ENCODE assay signal across 8 cellular contexts in the genomic region with DNA sequence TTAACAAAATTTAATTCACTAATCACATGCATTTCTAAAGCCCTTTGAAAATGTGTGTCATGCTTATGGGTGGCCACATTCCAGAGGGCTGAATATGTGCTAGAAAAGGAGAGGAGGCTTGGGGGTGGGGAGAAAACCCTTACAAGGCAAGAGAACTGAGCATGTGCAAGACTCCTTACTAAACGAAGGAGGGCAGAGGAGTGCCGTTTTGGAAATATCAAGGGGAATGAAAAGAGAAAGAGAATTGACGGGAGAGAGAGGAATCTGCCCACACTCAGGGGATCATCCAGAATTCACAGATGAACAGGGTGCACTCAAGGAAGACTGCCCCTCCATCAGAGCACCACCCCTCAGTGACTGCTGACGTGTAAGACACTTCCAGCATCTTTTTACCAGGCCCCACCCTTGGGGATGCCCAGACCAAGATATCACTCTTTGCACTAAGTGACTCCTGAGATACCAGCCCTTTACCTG. TPM values are rescaled to one million over a fixed set of nuclear protein-coding genes. Genes with fewer than 3 reads are reported as not detected.
A peak's percentile ranks its signal among the peaks of the same experiment; 100 is the strongest.
DNase-seq lines count a peak whose midpoint lies in the region; ATAC-seq and TF ChIP-seq lines count a peak whose summit lies in the region.

No MANE protein-coding gene starts in this region.

- no peak for TF ChIP-seq POLR2A in testis (IDR thresholded peaks at IDR 0.05)

- in situ Hi-C loops in brain microvascular endothelial cell (cut with HindIII; ENCODE audit: low pct_ligation_motif_present, low sequenced_read_pairs): no loop called here

- H3K27me3 ChIP-seq in brain microvascular endothelial cell (replicated peaks) (no peaks in the 10 kb centered on the region), testis (no peaks in the 10 kb centered on the region)

- no peaks in the 10 kb centered on the region for H3K4me1 ChIP-seq in testis

- no peaks in the 10 kb centered on the region for H3K9me3 ChIP-seq in testis

- peak; percentile 97 for DNase-seq in HS-5 (ENCODE audit: low read depth)
- DNase-seq in brain microvascular endothelial cell: peak; percentile 97
- peak; percentile 98 for DNase-seq in iris pigment epithelial cell (ENCODE audit: low read depth)
- peak; percentile 60 for DNase-seq in testis
- no peak for DNase-seq in SKM-1 treated with dmso at 0.1 percent for 144 hours (lab: John Stamatoyannopoulos, UW; ENCODE audit: unreplicated experiment)
- DNase-seq in stimulated activated CD4-positive, alpha-beta T cell treated with anti-CD3 and anti-CD28 coated beads, Interleukin-2, amount 100 ng/mL, for 24 hours: no peak
- no peak for DNase-seq in CD1c-positive myeloid dendritic cell (ENCODE audit: extremely low spot score)

- intact Hi-C loops in testis (cut with DNase I; ENCODE audit: low total_unique reads): no loop called here

- H3K4me3 ChIP-seq in brain microvascular endothelial cell (ENCODE audit: low read depth, low read length): peak overlapping the region; percentile 57
- no peak overlapping the region for H3K4me3 ChIP-seq in testis

- H3K27ac ChIP-seq in brain microvascular endothelial cell: peak overlapping the region; percentile 83
- peak overlapping the region in 1 of 2 donors; percentile 51 for H3K27ac ChIP-seq in testis

- H3K36me3 ChIP-seq in brain microvascular endothelial cell (replicated peaks) (no peaks in the 10 kb centered on the region), testis (ENCODE audit: low read depth, missing control alignments) (no peaks in the 10 kb centered on the region)

- TF ChIP-seq CTCF in brain microvascular endothelial cell (IDR thresholded peaks at IDR 0.05; ENCODE audit: low read depth, low read length, missing control alignments) (peak; percentile 32), testis (IDR thresholded peaks at IDR 0.05) (no peak)

- no peak for ATAC-seq in HG03469 (IDR thresholded peaks at IDR 0.05; ENCODE audit: unreplicated experiment)

- 33 to 45% methylated on average over 4 of the region's 4 CpGs for WGBS in testis, 2 donors

RNA-seq across cellular contexts. Expression of gene TSC22D2, which starts 37.9 kb away (rescaled TPM):
- 10 to 100 TPM; 37.7 to 43.7 TPM for total RNA-seq in testis
- 47.0 TPM for polyA plus RNA-seq in testis (ENCODE audit: insufficient read depth, low read depth, low replicate concordance)

Comparison
In these comparisons a context has a peak if more than half of its experiments do, and no peak if none do; other contexts are left out.
1. DNase-seq: peak in HS-5 (single experiment), brain microvascular endothelial cell (single experiment), iris pigment epithelial cell (single experiment) and testis (single experiment); none in SKM-1 treated with dmso at 0.1 percent for 144 hours (single experiment), stimulated activated CD4-positive, alpha-beta T cell treated with anti-CD3 and anti-CD28 coated beads, Interleukin-2, amount 100 ng/mL, for 24 hours (0 of 2) and CD1c-positive myeloid dendritic cell (single experiment).